Comparison of ENCODE assay signal across 1 cellular context in the genomic region with DNA sequence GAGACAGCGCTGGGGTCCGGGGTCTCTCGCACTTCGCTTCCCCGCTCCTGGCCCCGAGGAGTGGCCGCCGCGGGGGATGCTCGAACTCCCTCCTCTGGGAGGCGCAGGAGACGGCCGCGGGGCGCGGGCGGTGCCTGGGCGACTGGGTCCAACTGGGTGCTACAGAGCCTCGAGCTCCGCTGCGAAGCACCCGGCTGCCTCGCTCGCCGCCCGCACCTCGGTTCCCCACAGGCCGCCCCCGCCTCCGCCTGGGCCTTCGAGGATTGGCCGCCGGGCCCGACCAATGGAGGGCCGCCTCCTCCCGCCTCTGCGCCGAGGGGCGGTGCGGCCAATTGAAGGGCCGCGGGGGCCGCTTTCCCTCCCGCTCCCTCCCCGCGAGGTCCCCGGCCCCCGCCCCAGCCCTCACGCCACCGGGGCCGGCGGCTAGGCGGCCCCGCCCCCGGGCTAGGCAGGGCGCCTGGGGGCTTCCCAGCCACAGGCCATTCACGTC.
TF ChIP-seq lines count a peak whose summit lies in the region.

A gene (minus strand): TSS at position 196 of the 490 bp plus-strand sequence. CDS start 216 bp downstream, outside the sequence.

TF ChIP-seq in IMR-90, 13 proteins besides CTCF, POLR2A, EP300 and RAD21 (continued from another document):
- TF ChIP-seq, protein P1, sequence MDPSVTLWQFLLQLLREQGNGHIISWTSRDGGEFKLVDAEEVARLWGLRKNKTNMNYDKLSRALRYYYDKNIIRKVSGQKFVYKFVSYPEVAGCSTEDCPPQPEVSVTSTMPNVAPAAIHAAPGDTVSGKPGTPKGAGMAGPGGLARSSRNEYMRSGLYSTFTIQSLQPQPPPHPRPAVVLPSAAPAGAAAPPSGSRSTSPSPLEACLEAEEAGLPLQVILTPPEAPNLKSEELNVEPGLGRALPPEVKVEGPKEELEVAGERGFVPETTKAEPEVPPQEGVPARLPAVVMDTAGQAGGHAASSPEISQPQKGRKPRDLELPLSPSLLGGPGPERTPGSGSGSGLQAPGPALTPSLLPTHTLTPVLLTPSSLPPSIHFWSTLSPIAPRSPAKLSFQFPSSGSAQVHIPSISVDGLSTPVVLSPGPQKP (IDR thresholded peaks at IDR 0.05; ENCODE audit: borderline replicate concordance, low read depth, low read length), result no peak
- TF ChIP-seq SMC3 (IDR thresholded peaks at IDR 0.05; ENCODE audit: low read depth, low read length) (peak; percentile 10; the same call in 1 of the 2 replicates), BHLHE40 (IDR thresholded peaks at IDR 0.05; ENCODE audit: low read depth, low read length) (no peak), MAFK (IDR thresholded peaks at IDR 0.05; ENCODE audit: low read depth, low read length) (no peak), MAZ (IDR thresholded peaks at IDR 0.05; ENCODE audit: borderline replicate concordance, low read depth, low read length) (peak; percentile 96)
